ENCODE assay signal across 24 cellular contexts in the genomic region with DNA sequence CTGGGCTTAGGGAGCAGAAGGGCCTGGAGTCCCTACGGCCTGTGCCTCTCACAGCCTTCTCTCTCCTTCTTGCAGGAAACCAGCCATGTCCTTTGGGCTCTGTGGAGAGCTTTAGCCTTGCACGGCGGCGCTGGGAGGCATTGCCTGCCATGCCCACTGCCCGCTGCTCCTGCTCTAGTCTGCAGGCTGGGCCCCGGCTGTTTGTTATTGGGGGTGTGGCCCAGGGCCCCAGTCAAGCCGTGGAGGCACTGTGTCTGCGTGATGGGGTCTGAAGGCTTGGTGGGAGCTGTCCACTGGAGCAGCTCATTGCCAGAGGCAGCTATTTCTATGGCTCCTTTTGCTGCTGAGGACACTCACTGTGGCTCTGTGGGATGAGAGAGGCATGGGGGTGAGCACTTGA. TPM values are rescaled to one million over a fixed set of nuclear protein-coding genes. Genes with fewer than 3 reads are reported as not detected.
"Had no signal": no experiment of that assay in that cellular context is flagged by ENCODE, and none has a peak within 500 bp of the region (broad histone marks: within the 10 kb centered on the region; RNA-seq: fewer than 3 reads in every experiment).

No MANE protein-coding gene starts in this region.

- H3K27ac Mint-ChIP-seq: activated B cell treated with CpG ODN at 0.5 μM for 24 hours; activated CD4-positive, alpha-beta memory T cell treated with anti-CD3 and anti-CD28 coated beads for 36 hours; activated CD4-positive, alpha-beta T cell treated with anti-CD3 and anti-CD28 coated beads, Interleukin-2, amount 10 ng/mL, durations not matched to agents 7 days and 5 days; activated naive CD4-positive, alpha-beta T cell treated with anti-CD3 and anti-CD28 coated beads, Interleukin-2, amount 50 U/mL, for 72 hours; activated naive CD8-positive, alpha-beta T cell treated with anti-CD3 and anti-CD28 coated beads, Interleukin-2, amount 50 U/mL, for 24 hours; T-helper 17 cell had no signal

- H3K36me3 ChIP-seq: brain microvascular endothelial cell, Peyer's patch had no signal

- H3K4me3 Mint-ChIP-seq: activated B cell treated with CpG ODN at 0.5 μM for 24 hours; activated CD4-positive, alpha-beta memory T cell treated with anti-CD3 and anti-CD28 coated beads for 36 hours; activated CD4-positive, alpha-beta T cell treated with anti-CD3 and anti-CD28 coated beads, Interleukin-2, amount 10 ng/mL, durations not matched to agents 7 days and 5 days; activated naive CD8-positive, alpha-beta T cell treated with anti-CD3 and anti-CD28 coated beads, Interleukin-2, amount 50 U/mL, for 24 hours; activated T-cell treated with anti-CD3 and anti-CD28 coated beads, Interleukin-2, amount 50 U/mL, for 4 hours; T-helper 17 cell had no signal

- DNase-seq: activated B cell treated with CpG ODN at 0.5 μM for 24 hours; activated CD4-positive, alpha-beta memory T cell treated with anti-CD3 and anti-CD28 coated beads for 36 hours; activated CD4-positive, alpha-beta T cell treated with anti-CD3 and anti-CD28 coated beads, Interleukin-2, amount 10 ng/mL, durations not matched to agents 7 days and 5 days; activated CD8-positive, alpha-beta memory T cell treated with anti-CD3 and anti-CD28 coated beads for 24 hours; activated effector memory CD4-positive, alpha-beta T cell treated with anti-CD3 and anti-CD28 coated beads, Interleukin-2, amount 50 U/mL, for 16 hours; activated naive CD4-positive, alpha-beta T cell treated with Interleukin-2 at 50 U/mL for 16 hours; activated naive CD8-positive, alpha-beta T cell treated with anti-CD3 and anti-CD28 coated beads, Interleukin-2, amount 50 U/mL, for 24 hours; activated T-cell treated with anti-CD3 and anti-CD28 coated beads, Interleukin-2, amount 50 U/mL, for 4 hours; amygdala; brain microvascular endothelial cell; cerebellar nuclear complex; Karpas-422; MM.1S; NCI-H1105; NCI-H1436; NCI-H1694 treated with DMSO at 0.1 percent for 48 hours; NCI-H2029 treated with DMSO at 0.1 percent for 48 hours; NCI-H446; NCI-H524; Peyer's patch; SHP77 treated with DMSO at 0.1 percent for 48 hours; T-helper 17 cell; T-helper 9 cell had no signal

- H3K9me3 ChIP-seq: Peyer's patch had no signal

- H3K4me3 ChIP-seq: Peyer's patch had no signal

- H3K27ac ChIP-seq: brain microvascular endothelial cell, Peyer's patch had no signal

- H3K36me3 Mint-ChIP-seq: activated CD4-positive, alpha-beta memory T cell treated with anti-CD3 and anti-CD28 coated beads for 36 hours; activated naive CD4-positive, alpha-beta T cell treated with anti-CD3 and anti-CD28 coated beads, Interleukin-2, amount 50 U/mL, for 72 hours had no signal

- ATAC-seq: activated naive CD4-positive, alpha-beta T cell treated with anti-CD3 and anti-CD28 coated beads, Interleukin-2, amount 50 U/mL, for 72 hours; activated naive CD8-positive, alpha-beta T cell treated with anti-CD3 and anti-CD28 coated beads, Interleukin-2, amount 50 U/mL, for 24 hours; activated T-cell treated with anti-CD3 and anti-CD28 coated beads, Interleukin-2, amount 50 U/mL, for 4 hours; T-helper 17 cell had no signal

- H3K9me3 Mint-ChIP-seq: activated B cell treated with CpG ODN at 0.5 μM for 24 hours; activated CD4-positive, alpha-beta memory T cell treated with anti-CD3 and anti-CD28 coated beads for 36 hours; activated CD4-positive, alpha-beta T cell treated with anti-CD3 and anti-CD28 coated beads, Interleukin-2, amount 10 ng/mL, durations not matched to agents 7 days and 5 days; activated naive CD4-positive, alpha-beta T cell treated with anti-CD3 and anti-CD28 coated beads, Interleukin-2, amount 50 U/mL, for 72 hours; activated naive CD8-positive, alpha-beta T cell treated with anti-CD3 and anti-CD28 coated beads, Interleukin-2, amount 50 U/mL, for 24 hours; activated T-cell treated with anti-CD3 and anti-CD28 coated beads, Interleukin-2, amount 50 U/mL, for 4 hours had no signal

- H3K27me3 ChIP-seq: brain microvascular endothelial cell, Peyer's patch had no signal

RNA-seq across cellular contexts. Expression of a gene that starts 42.7 kb away (rescaled TPM):
- total RNA-seq: activated B cell treated with CpG ODN at 0.5 μM for 24 hours; activated CD4-positive, alpha-beta memory T cell treated with anti-CD3 and anti-CD28 coated beads for 36 hours; activated CD4-positive, alpha-beta T cell treated with anti-CD3 and anti-CD28 coated beads, Interleukin-2, amount 10 ng/mL, durations not matched to agents 7 days and 5 days had no signal
